8 cellular contexts compared by ENCODE assay signal in genomic region chr4:53541577-53542206, GRCh38. TPM values are rescaled to one million over a fixed set of nuclear protein-coding genes. Genes with fewer than 3 reads are reported as not detected.
DNase-seq lines count a peak whose midpoint lies in the region; ATAC-seq and TF ChIP-seq lines count a peak whose summit lies in the region.
"Had no signal": no experiment of that assay in that cellular context is flagged by ENCODE, and none has a peak within 500 bp of the region (broad histone marks: within the 10 kb centered on the region; RNA-seq: fewer than 3 reads in every experiment).

No MANE protein-coding gene starts in this region.

- 38 to 48% (median 40%) methylated on average over 2 of the region's 2 CpGs for WGBS in heart left ventricle, 4 donors

- H3K27ac ChIP-seq in heart left ventricle (peak overlapping the region in 9 of 12 donors; percentile 12 to 84 (median 60)), thoracic aorta (peak overlapping the region; percentile 66 to 72)

- TF ChIP-seq POLR2A in heart left ventricle (IDR thresholded peaks at IDR 0.05) = no peak

- ATAC-seq in SK-N-SH treated with all-trans-retinoic acid at 6 μM for 48 hours = peak; percentile 91
- peak in 3 of 4 donors; percentile 69 to 86 (median 78) for ATAC-seq in heart left ventricle
- ATAC-seq in thoracic aorta (ENCODE audit: insufficient number of reproducible peaks, low FRiP score, low read depth) = peak; percentile 93

- H3K27me3 ChIP-seq in heart left ventricle = no peaks in the 10 kb centered on the region
- H3K27me3 ChIP-seq in thoracic aorta (replicated peaks; ENCODE audit: insufficient read depth) = no peaks in the 10 kb centered on the region

- intact Hi-C loops in heart left ventricle (cut with DNase I) = no loop called here

- DNase-seq in HS-5 (ENCODE audit: low read depth) (peak; percentile 88), heart left ventricle (no peak), thoracic aorta (ENCODE audit: low spot score) (no peak), COLO668 (lab: John Stamatoyannopoulos, UW; ENCODE audit: unreplicated experiment) (no peak), SW 1271 (lab: John Stamatoyannopoulos, UW) (no peak), NCI-H510A (lab: John Stamatoyannopoulos, UW) (no peak)
- DNase-seq: activated T-cell treated with anti-CD3 and anti-CD28 coated beads, Interleukin-2, amount 50 U/mL, for 1 hour had no signal

- H3K4me3 ChIP-seq in heart left ventricle (no peak overlapping the region), thoracic aorta (no peak overlapping the region)

- no peaks in the 10 kb centered on the region for H3K9me3 ChIP-seq in heart left ventricle
- H3K9me3 ChIP-seq in thoracic aorta = no peaks in the 10 kb centered on the region

- H3K36me3 ChIP-seq in heart left ventricle (no peaks in the 10 kb centered on the region), thoracic aorta (no peaks in the 10 kb centered on the region)

- H3K4me1 ChIP-seq in heart left ventricle = peaks cover 0 to 36% (median 11%) of the 10 kb centered on the region in 12 donors
- peaks cover 11 to 29% of the 10 kb centered on the region in 2 donors for H3K4me1 ChIP-seq in thoracic aorta (ENCODE audit: control insufficient read depth in 1 of 2, low read depth in 2 of 2)

- TF ChIP-seq CTCF in heart left ventricle (IDR thresholded peaks at IDR 0.05) = no peak
- no peak for TF ChIP-seq CTCF in thoracic aorta (IDR thresholded peaks at IDR 0.05)

TF ChIP-seq in SK-N-SH treated with all-trans-retinoic acid at 6 μM for 48 hours, 23 proteins besides CTCF, POLR2A, EP300 and RAD21:
- TF ChIP-seq GLIS3 (CRISPR knock-in tag; IDR thresholded peaks at IDR 0.05) = 0 out of 2 replicates have a peak, but pooled peaks have one; percentile 36
- 0 out of 2 replicates have a peak, but pooled peaks have one; percentile 18 for TF ChIP-seq TOX (CRISPR knock-in tag; IDR thresholded peaks at IDR 0.05; ENCODE audit: borderline replicate concordance)
- TF ChIP-seq CREB5 (CRISPR knock-in tag; IDR thresholded peaks at IDR 0.05; ENCODE audit: low read depth) = peak; percentile 81; the same call in 1 of the 2 replicates
- TF ChIP-seq BACH2 (CRISPR knock-in tag; IDR thresholded peaks at IDR 0.05; ENCODE audit: borderline replicate concordance) = no peak
- TF ChIP-seq, protein P1, sequence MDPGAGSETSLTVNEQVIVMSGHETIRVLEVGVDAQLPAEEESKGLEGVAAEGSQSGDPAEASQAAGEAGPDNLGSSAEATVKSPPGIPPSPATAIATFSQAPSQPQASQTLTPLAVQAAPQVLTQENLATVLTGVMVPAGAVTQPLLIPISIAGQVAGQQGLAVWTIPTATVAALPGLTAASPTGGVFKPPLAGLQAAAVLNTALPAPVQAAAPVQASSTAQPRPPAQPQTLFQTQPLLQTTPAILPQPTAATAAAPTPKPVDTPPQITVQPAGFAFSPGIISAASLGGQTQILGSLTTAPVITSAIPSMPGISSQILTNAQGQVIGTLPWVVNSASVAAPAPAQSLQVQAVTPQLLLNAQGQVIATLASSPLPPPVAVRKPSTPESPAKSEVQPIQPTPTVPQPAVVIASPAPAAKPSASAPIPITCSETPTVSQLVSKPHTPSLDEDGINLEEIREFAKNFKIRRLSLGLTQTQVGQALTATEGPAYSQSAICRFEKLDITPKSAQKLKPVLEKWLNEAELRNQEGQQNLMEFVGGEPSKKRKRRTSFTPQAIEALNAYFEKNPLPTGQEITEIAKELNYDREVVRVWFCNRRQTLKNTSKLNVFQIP (CRISPR knock-in tag; IDR thresholded peaks at IDR 0.05; ENCODE audit: borderline replicate concordance, low read depth) = peak; percentile 91; the same call in 1 of the 2 replicates
- TF ChIP-seq TCF4 (CRISPR knock-in tag; IDR thresholded peaks at IDR 0.05; ENCODE audit: borderline replicate concordance) = peak; percentile 52; the same call in 1 of the 2 replicates
- TF ChIP-seq ZC3H10 (CRISPR knock-in tag; IDR thresholded peaks at IDR 0.05) = no peak
- TF ChIP-seq ISL1 (CRISPR knock-in tag; IDR thresholded peaks at IDR 0.05) = peak; percentile 94
- TF ChIP-seq ZNF565 (CRISPR knock-in tag; conservative IDR thresholded peaks at IDR 0.05; ENCODE audit: low read depth) = no peak
- TF ChIP-seq, protein P2, sequence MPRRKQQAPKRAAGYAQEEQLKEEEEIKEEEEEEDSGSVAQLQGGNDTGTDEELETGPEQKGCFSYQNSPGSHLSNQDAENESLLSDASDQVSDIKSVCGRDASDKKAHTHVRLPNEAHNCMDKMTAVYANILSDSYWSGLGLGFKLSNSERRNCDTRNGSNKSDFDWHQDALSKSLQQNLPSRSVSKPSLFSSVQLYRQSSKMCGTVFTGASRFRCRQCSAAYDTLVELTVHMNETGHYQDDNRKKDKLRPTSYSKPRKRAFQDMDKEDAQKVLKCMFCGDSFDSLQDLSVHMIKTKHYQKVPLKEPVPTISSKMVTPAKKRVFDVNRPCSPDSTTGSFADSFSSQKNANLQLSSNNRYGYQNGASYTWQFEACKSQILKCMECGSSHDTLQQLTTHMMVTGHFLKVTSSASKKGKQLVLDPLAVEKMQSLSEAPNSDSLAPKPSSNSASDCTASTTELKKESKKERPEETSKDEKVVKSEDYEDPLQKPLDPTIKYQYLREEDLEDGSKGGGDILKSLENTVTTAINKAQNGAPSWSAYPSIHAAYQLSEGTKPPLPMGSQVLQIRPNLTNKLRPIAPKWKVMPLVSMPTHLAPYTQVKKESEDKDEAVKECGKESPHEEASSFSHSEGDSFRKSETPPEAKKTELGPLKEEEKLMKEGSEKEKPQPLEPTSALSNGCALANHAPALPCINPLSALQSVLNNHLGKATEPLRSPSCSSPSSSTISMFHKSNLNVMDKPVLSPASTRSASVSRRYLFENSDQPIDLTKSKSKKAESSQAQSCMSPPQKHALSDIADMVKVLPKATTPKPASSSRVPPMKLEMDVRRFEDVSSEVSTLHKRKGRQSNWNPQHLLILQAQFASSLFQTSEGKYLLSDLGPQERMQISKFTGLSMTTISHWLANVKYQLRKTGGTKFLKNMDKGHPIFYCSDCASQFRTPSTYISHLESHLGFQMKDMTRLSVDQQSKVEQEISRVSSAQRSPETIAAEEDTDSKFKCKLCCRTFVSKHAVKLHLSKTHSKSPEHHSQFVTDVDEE (CRISPR knock-in tag; IDR thresholded peaks at IDR 0.05) = peak; percentile 77
- TF ChIP-seq ZFP3 (CRISPR knock-in tag; IDR thresholded peaks at IDR 0.05) = no peak
- no peak for TF ChIP-seq OSR1 (CRISPR knock-in tag; IDR thresholded peaks at IDR 0.05)
- TF ChIP-seq CSRNP3 (CRISPR knock-in tag; IDR thresholded peaks at IDR 0.05) = peak; percentile 89

RNA-seq across cellular contexts. Expression of gene LNX1, which starts 49.6 kb away (rescaled TPM):
- total RNA-seq in heart left ventricle (10 to 100 TPM in 2 of 9 donors, 1 to 10 TPM in 7; 3.4 to 15.7 (median 7.1) TPM), thoracic aorta (10 to 100 TPM; 12.6 to 24.1 TPM)
- 1 to 10 TPM; 5.4 to 6.7 TPM for polyA plus RNA-seq in heart left ventricle
